ENCODE assay signal across 18 cellular contexts in genomic region chr19:46460981-46461380, GRCh38. TPM values are rescaled to one million over a fixed set of nuclear protein-coding genes. Genes with fewer than 3 reads are reported as not detected.
DNase-seq lines count a peak whose midpoint lies in the region; ATAC-seq, FAIRE-seq and TF ChIP-seq lines count a peak whose summit lies in the region.
"Had no signal": no experiment of that assay in that cellular context is flagged by ENCODE, and none has a peak within 500 bp of the region (broad histone marks: within the 10 kb centered on the region; RNA-seq: fewer than 3 reads in every experiment).

No MANE protein-coding gene starts in this region.

- TF ChIP-seq CTCF in RWPE1 (conservative IDR thresholded peaks at IDR 0.05; ENCODE audit: low read depth) (no peak), mammary epithelial cell (conservative IDR thresholded peaks at IDR 0.05 in 1 of 2, IDR thresholded peaks at IDR 0.05 in 1 of 2; ENCODE audit: extremely low read depth in 1 of 2, insufficient read depth in 1 of 2, low read depth in 1 of 2, low read length in 2 of 2) (no peak), foreskin keratinocyte (conservative IDR thresholded peaks at IDR 0.05) (no peak)

- no peak overlapping the region for H2AFZ ChIP-seq in mammary epithelial cell (ENCODE audit: low read depth, low read length)

- no peaks in the 10 kb centered on the region for H3K9me3 ChIP-seq in BLaER1
- no peaks in the 10 kb centered on the region for H3K9me3 ChIP-seq in mammary epithelial cell (replicated peaks; ENCODE audit: insufficient read depth, low read length)
- H3K9me3 ChIP-seq: HAP-1 had no signal

- ATAC-seq in foreskin keratinocyte (peak; percentile 48), GM19467 (IDR thresholded peaks at IDR 0.05; ENCODE audit: unreplicated experiment) (no peak)

- H3K27ac ChIP-seq in BLaER1 (no peak overlapping the region), RWPE1 (peak overlapping the region; percentile 93), mammary epithelial cell (ENCODE audit: insufficient read depth, low read depth, low read length) (peak overlapping the region; percentile 69), foreskin keratinocyte (peak overlapping the region; percentile 70)
- H3K27ac ChIP-seq: C4-2B had no signal

- intact Hi-C loops in mammary epithelial cell (cut with micrococcal nuclease): loop anchor here (1.0 to 2.0 kb wide), 3 partner anchors 8 to 48 kb away; partner anchors contain the start of gene CCDC8

- H3K27me3 ChIP-seq in BLaER1: no peaks in the 10 kb centered on the region
- no peaks in the 10 kb centered on the region for H3K27me3 ChIP-seq in mammary epithelial cell (ENCODE audit: insufficient read depth, low read length)
- H3K27me3 ChIP-seq in foreskin keratinocyte: no peaks in the 10 kb centered on the region

- BruUV-seq in mammary epithelial cell (replicated peaks; lab: Mats Ljungman, UMichigan): no TSS peak

- H3K9ac ChIP-seq in BLaER1: no peak overlapping the region
- peak overlapping the region; percentile 21 for H3K9ac ChIP-seq in mammary epithelial cell (ENCODE audit: insufficient read depth, low read length)

- H3K36me3 ChIP-seq in BLaER1: no peaks in the 10 kb centered on the region
- no peaks in the 10 kb centered on the region for H3K36me3 ChIP-seq in mammary epithelial cell (ENCODE audit: insufficient read depth, low read length)
- H3K36me3 ChIP-seq: HAP-1 had no signal

- H3K4me2 ChIP-seq in BLaER1: peak overlapping the region; percentile 52
- peak overlapping the region; percentile 39 for H3K4me2 ChIP-seq in mammary epithelial cell (ENCODE audit: insufficient read depth, low read depth, low read length)

- FAIRE-seq in frontal cortex (lab: Jason Lieb, UNC): no peak
- FAIRE-seq: D721Med, GM19239, H1 had no signal

- CTCF ChIA-PET in RWPE1 (lab: Yijun Ruan, JAX) (interaction anchor here (0.5 to 0.6 kb wide), 2 partner anchors 20 to 64 kb away, joined by 3 read pairs; no protein-coding TSS in a partner anchor), mammary epithelial cell (lab: Charles Lee; ENCODE audit: low non-redundant PET) (interaction anchor here (0.8 kb wide), 1 partner anchor 180 kb away, joined by 7 read pairs; no protein-coding TSS in a partner anchor)

- dilution Hi-C loops in mammary epithelial cell (cut with HindIII; ENCODE audit: low sequenced_read_pairs): no loop called here

- in situ Hi-C loops in mammary epithelial cell (cut with MboI; ENCODE audit: low sequenced_read_pairs in 2 of 2): no loop called here

- peaks cover 52% of the 10 kb centered on the region for H3K4me1 ChIP-seq in BLaER1
- peaks cover 34% of the 10 kb centered on the region for H3K4me1 ChIP-seq in mammary epithelial cell (ENCODE audit: insufficient read depth, low read length)
- peaks cover 13% of the 10 kb centered on the region for H3K4me1 ChIP-seq in foreskin keratinocyte
- H3K4me1 ChIP-seq: HAP-1 had no signal

- no peaks in the 10 kb centered on the region for H3K79me2 ChIP-seq in mammary epithelial cell (ENCODE audit: insufficient read depth, low read length)

- H3K4me3 ChIP-seq in BLaER1 (no peak overlapping the region), mammary epithelial cell (replicated peaks in 1 of 3; ENCODE audit: insufficient read depth in 1 of 3, low read depth in 2 of 3, low read length in 3 of 3) (no peak overlapping the region)
- H3K4me3 ChIP-seq: HAP-1 had no signal

- H4K20me1 ChIP-seq in BLaER1 (no peaks in the 10 kb centered on the region), mammary epithelial cell (ENCODE audit: insufficient read depth, low read length) (no peaks in the 10 kb centered on the region)

- DNase-seq in RWPE1 (ENCODE audit: low spot score) (no peak), mammary epithelial cell (peak; percentile 85), foreskin keratinocyte (peak; percentile 81 to 89), ecto neural progenitor cell (ENCODE audit: low spot score) (no peak), frontal cortex (ENCODE audit: low spot score in 2 of 2) (no peak)
- DNase-seq: ACHN; CD4-positive, alpha-beta memory T cell; DMS53; GF-D8 had no signal

- POLR2A ChIA-PET in RWPE1 (lab: Yijun Ruan, JAX; ENCODE audit: low non-redundant PET): no interaction called here

- WGBS in mammary epithelial cell (ENCODE audit: low coverage, missing lambda C conversion rate): 33% methylated on average over 1 of the region's 1 CpG

RNA-seq across cellular contexts. Expression of gene PNMA8A, which starts 10.4 kb away (rescaled TPM):
- total RNA-seq in mammary epithelial cell: 10 to 100 TPM in 1 of 2 donors, under 1 TPM in 1; 0.24 to 39.3 TPM
- polyA plus RNA-seq in mammary epithelial cell: 0.26 TPM
- polyA minus RNA-seq in mammary epithelial cell: not detected
- 1.4 TPM in 2 replicates for total RNA-seq in foreskin keratinocyte
- 0.71 and 0.88 TPM in 2 replicates for polyA plus RNA-seq in foreskin keratinocyte
- 68.1 TPM for total RNA-seq in frontal cortex
- total RNA-seq: A172, HT-29 had no signal

RNA-seq across cellular contexts. Expression of gene PNMA8C, which starts 32.2 kb away (rescaled TPM):
- total RNA-seq in mammary epithelial cell: 1 to 10 TPM in 1 of 2 donors, not detected in 1; 2.3 TPM
- not detected for polyA plus RNA-seq in mammary epithelial cell
- polyA minus RNA-seq in mammary epithelial cell: not detected
- total RNA-seq in foreskin keratinocyte: not detected in 2 replicates
- not detected in 2 replicates for polyA plus RNA-seq in foreskin keratinocyte
- total RNA-seq in frontal cortex: 31.8 TPM
- total RNA-seq: A172; CD4-positive, alpha-beta memory T cell; HT-29 had no signal
- polyA plus RNA-seq: CD4-positive, alpha-beta memory T cell had no signal

RNA-seq across cellular contexts. Expression of gene PNMA8B, which starts 34.7 kb away (rescaled TPM):
- under 1 TPM; 0.12 to 0.67 TPM for total RNA-seq in mammary epithelial cell
- 0.01 TPM for polyA plus RNA-seq in mammary epithelial cell
- polyA minus RNA-seq in mammary epithelial cell: 1.3 TPM
- total RNA-seq in foreskin keratinocyte: 0.07 and 0.10 TPM in 2 replicates
- polyA plus RNA-seq in foreskin keratinocyte: 0.03 TPM in 2 replicates
- total RNA-seq in frontal cortex: 17.1 TPM
- total RNA-seq: A172, HT-29 had no signal

RNA-seq across cellular contexts. Expression of gene CCDC8, which starts 47.6 kb away (rescaled TPM):
- 100 to 1,000 TPM in 1 of 2 donors, 10 to 100 TPM in 1; 94.6 to 110 TPM for total RNA-seq in mammary epithelial cell
- 47.7 TPM for polyA plus RNA-seq in mammary epithelial cell
- polyA minus RNA-seq in mammary epithelial cell: 47.1 TPM
- total RNA-seq in foreskin keratinocyte: 41.6 and 42.7 TPM in 2 replicates
- polyA plus RNA-seq in foreskin keratinocyte: 27.3 and 30.4 TPM in 2 replicates
- 2.4 TPM for total RNA-seq in frontal cortex
- total RNA-seq: A172; CD4-positive, alpha-beta memory T cell; HT-29 had no signal
- polyA plus RNA-seq: CD4-positive, alpha-beta memory T cell had no signal

Comparison
In these comparisons a context has a peak if more than half of its experiments do, and no peak if none do; other contexts are left out.
1. DNase-seq: peak in mammary epithelial cell (single experiment) and foreskin keratinocyte (2 of 2); none in RWPE1 (single experiment), ecto neural progenitor cell (single experiment) and frontal cortex (0 of 2).
2. RNA of gene PNMA8B, which starts 34.7 kb away (total RNA-seq): 17.1 TPM in frontal cortex (single experiment); 0.12 to 0.67 TPM in mammary epithelial cell and 0.07 to 0.10 TPM in foreskin keratinocyte; every median in the first group is over 10 times any median in the second.